In the genomic region with DNA sequence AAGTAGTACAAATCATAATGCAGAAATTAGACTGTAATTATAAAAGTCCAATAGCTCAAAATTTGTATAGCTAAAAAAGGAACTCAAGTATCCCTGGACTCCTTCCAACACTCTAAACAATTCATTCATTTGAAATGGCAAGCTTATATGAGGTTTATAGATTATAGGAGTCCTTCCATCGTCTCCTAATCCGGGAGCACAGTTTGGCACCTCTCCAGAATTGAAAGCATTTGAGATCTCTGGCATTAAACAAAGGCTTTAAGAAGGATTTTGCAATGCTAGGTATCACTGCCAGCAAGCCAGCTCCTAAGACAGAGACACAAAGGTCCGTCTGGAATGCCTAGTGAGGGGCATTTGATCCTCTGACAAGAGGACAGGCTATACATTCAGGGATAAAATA, we compare ENCODE assay signal across 9 cellular contexts.
DNase-seq lines count a peak whose midpoint lies in the region; ATAC-seq, FAIRE-seq and TF ChIP-seq lines count a peak whose summit lies in the region.
"Had no signal": no experiment of that assay in that cellular context is flagged by ENCODE, and none has a peak within 500 bp of the region (broad histone marks: within the 10 kb centered on the region; RNA-seq: fewer than 3 reads in every experiment).

No MANE protein-coding gene starts in this region.

- H3K56ac ChIP-seq in IMR-90 (ENCODE audit: extremely low read depth, insufficient read depth, low read length), result no peak overlapping the region

- WGBS in IMR-90 (ENCODE audit: extremely low coverage in 2 of 2, insufficient read length in 1 of 2), 2 experiments, result no CpG with 5 or more reads among the region's 3 CpGs

- H3K27me3 ChIP-seq in IMR-90 (ENCODE audit: control insufficient read depth, insufficient read depth, low read length) (no peaks in the 10 kb centered on the region), rectal smooth muscle tissue (ENCODE audit: control insufficient read depth, insufficient read depth, low read length) (no peaks in the 10 kb centered on the region)
- H3K27me3 ChIP-seq in effector memory CD4-positive, alpha-beta T cell (replicated peaks; ENCODE audit: control insufficient read depth, insufficient read depth, low read length, poor library complexity, severe bottlenecking), result no peaks in the 10 kb centered on the region

- no peak for ATAC-seq in IMR-90 (ENCODE audit: low read depth)

- TF ChIP-seq CTCF in IMR-90 (conservative IDR thresholded peaks at IDR 0.05; ENCODE audit: low read depth, low read length) (no peak), epithelial cell of proximal tubule (conservative IDR thresholded peaks at IDR 0.05; ENCODE audit: low read depth, low read length) (no peak)

- TF ChIP-seq RAD21 in IMR-90 (IDR thresholded peaks at IDR 0.05; ENCODE audit: low read length), result no peak

- no peak overlapping the region for H2BK5ac ChIP-seq in IMR-90 (ENCODE audit: low read depth, low read length, poor library complexity, severe bottlenecking)

- no peak overlapping the region for H3K14ac ChIP-seq in IMR-90 (replicated peaks; ENCODE audit: low read depth, low read length)

- H3K36me3 ChIP-seq in IMR-90 (ENCODE audit: control insufficient read depth, insufficient read depth, low read length) (peaks cover 4% of the 10 kb centered on the region; the same call in 1 of the 2 replicates), rectal smooth muscle tissue (ENCODE audit: control insufficient read depth, insufficient read depth, low read length) (no peaks in the 10 kb centered on the region)
- H3K36me3 ChIP-seq in effector memory CD4-positive, alpha-beta T cell (ENCODE audit: control insufficient read depth, insufficient read depth, low read length), result no peaks in the 10 kb centered on the region

- no peak overlapping the region for H2BK120ac ChIP-seq in IMR-90 (ENCODE audit: low read depth, low read length)

- intact Hi-C loops in IMR-90 (cut with micrococcal nuclease), result loop anchor here (10.0 kb wide), 1 partner anchor 670 kb away; a partner anchor contains a TSS

- CTCF ChIA-PET in IMR-90 (lab: Yijun Ruan, JAX), result interaction anchor here (0.7 to 1.1 kb wide), 2 partner anchors 9 to 56 kb away, joined by 3 to 4 read pairs; no protein-coding TSS in a partner anchor

- no peak overlapping the region for H2AK5ac ChIP-seq in IMR-90 (ENCODE audit: low read depth, low read length)

- no peak overlapping the region for H4K91ac ChIP-seq in IMR-90 (ENCODE audit: insufficient read depth, low read depth, low read length)

- no peak overlapping the region for H3K4me3 ChIP-seq in IMR-90 (ENCODE audit: insufficient read depth, low read depth, low read length)
- H3K4me3 ChIP-seq in epithelial cell of proximal tubule (ENCODE audit: low read depth, low read length), result peak overlapping the region; percentile 43
- no peak overlapping the region for H3K4me3 ChIP-seq in rectal smooth muscle tissue (ENCODE audit: low read length)
- no peak overlapping the region for H3K4me3 ChIP-seq in effector memory CD4-positive, alpha-beta T cell (ENCODE audit: insufficient read depth, low read depth, low read length, poor library complexity, severe bottlenecking)

- H3K23ac ChIP-seq in IMR-90 (ENCODE audit: low read depth, low read length), result no peak overlapping the region

- peaks cover 27 to 61% of the 10 kb centered on the region in 2 experiments for H3K79me1 ChIP-seq in IMR-90 (ENCODE audit: low read depth in 1 of 2, low read length in 2 of 2)

- dilution Hi-C loops in IMR-90 (cut with HindIII; ENCODE audit: low sequenced_read_pairs, unreplicated experiment), result no loop called here

- no peak overlapping the region for H4K5ac ChIP-seq in IMR-90 (ENCODE audit: low read depth, low read length)

- DNase-seq in IMR-90 (peak; percentile 48), NCI-H748 (lab: John Stamatoyannopoulos, UW; ENCODE audit: unreplicated experiment) (peak; percentile 59), epithelial cell of proximal tubule (ENCODE audit: low read depth) (no peak), HTR-8/SVneo (ENCODE audit: insufficient read length, low spot score) (no peak), RPMI8226 (no peak)
- DNase-seq in effector memory CD4-positive, alpha-beta T cell, result no peak
- DNase-seq: activated CD4-positive, CD25-positive, alpha-beta regulatory T cell treated with anti-CD3 and anti-CD28 coated beads, Interleukin-2, amount 50 U/mL, for 72 hours; DND-41 had no signal

- in situ Hi-C loops in IMR-90 (cut with MboI; ENCODE audit: low sequenced_read_pairs), result loop anchor here (5.0 kb wide), 1 partner anchor 92 kb away; a partner anchor contains a TSS

- no peak overlapping the region for H3K4ac ChIP-seq in IMR-90 (ENCODE audit: low read depth, low read length)

- H3K9me3 ChIP-seq in IMR-90 (ENCODE audit: control insufficient read depth, insufficient read depth, low read length), result no peaks in the 10 kb centered on the region
- no peaks in the 10 kb centered on the region for H3K9me3 ChIP-seq in effector memory CD4-positive, alpha-beta T cell (ENCODE audit: control insufficient read depth, low read length)

- H3K4me1 ChIP-seq in IMR-90 (ENCODE audit: control insufficient read depth, insufficient read depth, low read length), result peaks cover 19% of the 10 kb centered on the region
- H3K4me1 ChIP-seq in rectal smooth muscle tissue (ENCODE audit: control insufficient read depth, insufficient read depth, low read length), result peaks cover 31% of the 10 kb centered on the region
- peaks cover 11% of the 10 kb centered on the region for H3K4me1 ChIP-seq in effector memory CD4-positive, alpha-beta T cell (ENCODE audit: control insufficient read depth, insufficient read depth, low read length, poor library complexity, severe bottlenecking)

- no peak overlapping the region for H2AFZ ChIP-seq in IMR-90 (replicated peaks; ENCODE audit: low read length, poor library complexity)

- H3K18ac ChIP-seq in IMR-90 (ENCODE audit: low read depth, low read length), result no peak overlapping the region

- H3K9me1 ChIP-seq in IMR-90 (ENCODE audit: insufficient read depth, low read length), result peaks cover 18% of the 10 kb centered on the region

- no TSS peak for BruUV-seq in IMR-90 (replicated peaks; lab: Mats Ljungman, UMichigan)

- POLR2A ChIA-PET in IMR-90 (lab: Charles Lee; ENCODE audit: unreplicated experiment), result no interaction called here

- H3K27ac ChIP-seq in IMR-90 (ENCODE audit: insufficient read depth, low read length), result no peak overlapping the region
- H3K27ac ChIP-seq in rectal smooth muscle tissue (ENCODE audit: low read depth, low read length), result peak overlapping the region; percentile 6
- H3K27ac ChIP-seq in effector memory CD4-positive, alpha-beta T cell (ENCODE audit: insufficient read depth, low read length, poor library complexity, severe bottlenecking), result no peak overlapping the region

- no peak overlapping the region for H2BK20ac ChIP-seq in IMR-90 (ENCODE audit: low read depth, low read length)

- peaks cover 13% of the 10 kb centered on the region; the same call in 1 of the 2 replicates for H4K20me1 ChIP-seq in IMR-90 (ENCODE audit: insufficient read depth, low read length)

- no peak overlapping the region for H4K8ac ChIP-seq in IMR-90 (ENCODE audit: low read depth in 2 of 2, low read length in 2 of 2)

- no peak overlapping the region for H2BK15ac ChIP-seq in IMR-90 (ENCODE audit: low read depth, low read length)

- H3K9ac ChIP-seq in IMR-90 (ENCODE audit: low read depth, low read length) (no peak overlapping the region), rectal smooth muscle tissue (ENCODE audit: low read length) (no peak overlapping the region)

- no peak for TF ChIP-seq POLR2A in IMR-90 (IDR thresholded peaks at IDR 0.05; ENCODE audit: low read depth, low read length)

- no peak overlapping the region for H2AK9ac ChIP-seq in IMR-90 (replicated peaks; ENCODE audit: low read depth, low read length, poor library complexity)

- no peak for FAIRE-seq in HTR-8/SVneo (lab: Jason Lieb, UNC)

- H3K4me2 ChIP-seq in IMR-90 (ENCODE audit: low read depth, low read length), result no peak overlapping the region

TF ChIP-seq in IMR-90, 13 proteins besides CTCF, POLR2A, EP300 and RAD21:
- TF ChIP-seq BHLHE40 (IDR thresholded peaks at IDR 0.05; ENCODE audit: low read depth, low read length), result no peak
- 0 out of 2 replicates have a peak, but pooled peaks have one; percentile 27 for TF ChIP-seq CEBPB (IDR thresholded peaks at IDR 0.05; ENCODE audit: low read depth, low read length)

Comparison
In these comparisons a context has a peak if more than half of its experiments do, and no peak if none do; other contexts are left out.
1. DNase-seq: peak in IMR-90 (single experiment) and NCI-H748 (single experiment); none in epithelial cell of proximal tubule (single experiment), HTR-8/SVneo (single experiment), effector memory CD4-positive, alpha-beta T cell (0 of 3) and RPMI8226 (single experiment).